In genomic region chr16:47492036-47492427, GRCh38 we compare ENCODE assay signal across 18 cellular contexts. TPM values are rescaled to one million over a fixed set of nuclear protein-coding genes. Genes with fewer than 3 reads are reported as not detected.
DNase-seq lines count a peak whose midpoint lies in the region; ATAC-seq and TF ChIP-seq lines count a peak whose summit lies in the region.
"Had no signal": no experiment of that assay in that cellular context is flagged by ENCODE, and none has a peak within 500 bp of the region (broad histone marks: within the 10 kb centered on the region; RNA-seq: fewer than 3 reads in every experiment).

No MANE protein-coding gene starts in this region.

- H3K27ac ChIP-seq in heart right ventricle = peak overlapping the region in 9 of 10 donors; percentile 44 to 90 (median 81)
- peak overlapping the region in 3 of 4 donors; percentile 58 to 84 (median 76) for H3K27ac ChIP-seq in Peyer's patch
- peak overlapping the region; percentile 68 for H3K27ac ChIP-seq in neutrophil
- H3K27ac ChIP-seq in upper lobe of left lung = peak overlapping the region in 3 of 4 donors; percentile 48 to 87 (median 82)
- H3K27ac ChIP-seq: A549, cardiac muscle cell, neural progenitor cell had no signal

- 65 to 72% methylated on average over 1 of the region's 1 CpG for WGBS in heart right ventricle, 2 donors
- WGBS in upper lobe of left lung, 2 donors = 55 to 56% methylated on average over 1 of the region's 1 CpG

- TF ChIP-seq CTCF in heart right ventricle (IDR thresholded peaks at IDR 0.05) (no peak), Peyer's patch (IDR thresholded peaks at IDR 0.05) (no peak), neutrophil (IDR thresholded peaks at IDR 0.05) (no peak), upper lobe of left lung (IDR thresholded peaks at IDR 0.05) (no peak)

- ATAC-seq in heart right ventricle = no peak
- no peak for ATAC-seq in left cardiac atrium
- ATAC-seq in upper lobe of left lung (ENCODE audit: low FRiP score in 2 of 2) = no peak
- ATAC-seq: A549, Panc1 had no signal

- no peak for TF ChIP-seq EP300 in upper lobe of left lung (IDR thresholded peaks at IDR 0.05)

- peaks cover 0 to 32% (median 0%) of the 10 kb centered on the region in 9 donors for H3K36me3 ChIP-seq in heart right ventricle
- H3K36me3 ChIP-seq in Peyer's patch = no peaks in the 10 kb centered on the region
- no peaks in the 10 kb centered on the region for H3K36me3 ChIP-seq in neutrophil
- H3K36me3 ChIP-seq in upper lobe of left lung = no peaks in the 10 kb centered on the region
- H3K36me3 ChIP-seq: cardiac muscle cell had no signal

- no peaks in the 10 kb centered on the region for H3K27me3 ChIP-seq in heart right ventricle
- no peaks in the 10 kb centered on the region for H3K27me3 ChIP-seq in Peyer's patch
- H3K27me3 ChIP-seq in neutrophil = no peaks in the 10 kb centered on the region
- no peaks in the 10 kb centered on the region for H3K27me3 ChIP-seq in upper lobe of left lung
- H3K27me3 ChIP-seq: cardiac muscle cell, neural progenitor cell had no signal

- H3K9me3 ChIP-seq in heart right ventricle = peaks cover 0 to 50% (median 20%) of the 10 kb centered on the region in 11 donors
- H3K9me3 ChIP-seq in Peyer's patch = no peaks in the 10 kb centered on the region
- peaks cover 16% of the 10 kb centered on the region for H3K9me3 ChIP-seq in neutrophil
- peaks cover 9 to 27% (median 19%) of the 10 kb centered on the region in 4 donors for H3K9me3 ChIP-seq in upper lobe of left lung

- H3K4me1 ChIP-seq in heart right ventricle (peaks cover 6 to 44% (median 33%) of the 10 kb centered on the region in 9 donors), Peyer's patch (peaks cover 0 to 16% (median 7%) of the 10 kb centered on the region in 4 donors), neutrophil (ENCODE audit: control insufficient read depth in 1 of 2, insufficient read depth in 1 of 2, low read depth in 1 of 2, low read length in 1 of 2) (peaks cover 14 to 16% of the 10 kb centered on the region in 2 experiments), upper lobe of left lung (peaks cover 9 to 21% (median 20%) of the 10 kb centered on the region in 4 donors)

- DNase-seq in heart right ventricle = no peak
- DNase-seq in left cardiac atrium = no peak
- no peak for DNase-seq in Peyer's patch
- DNase-seq in upper lobe of left lung = no peak
- DNase-seq in NCI-H2227 (lab: John Stamatoyannopoulos, UW; ENCODE audit: unreplicated experiment) = no peak
- DNase-seq in NCI-H1105 (lab: John Stamatoyannopoulos, UW) = no peak
- no peak for DNase-seq in stimulated activated naive CD4-positive, alpha-beta T cell (lab: John Stamatoyannopoulos, UW)
- DNase-seq: activated CD4-positive, alpha-beta T cell treated with anti-CD3 and anti-CD28 coated beads for 1 hour; activated naive CD8-positive, alpha-beta T cell treated with anti-CD3 and anti-CD28 coated beads, Interleukin-2, amount 10 ng/mL, durations not matched to agents 7 days and 5 days; activated T-cell treated with anti-CD3 and anti-CD28 coated beads for 4 hours; mesendoderm; NCI-H1930; NCI-H524 treated with DMSO at 0.1 percent for 48 hours had no signal

- TF ChIP-seq POLR2A in Peyer's patch (IDR thresholded peaks at IDR 0.05) (no peak), upper lobe of left lung (IDR thresholded peaks at IDR 0.05) (no peak)

- intact Hi-C loops in heart right ventricle (cut with DNase I) = loop anchor here in 1 of 10 donors (2.0 kb wide), 1 partner anchor 31 kb away; the partner anchor contains the start of genes ITFG1 and PHKB
- intact Hi-C loops in left cardiac atrium (cut with DNase I) = no loop called here

- no peak overlapping the region for H3K4me3 ChIP-seq in heart right ventricle
- H3K4me3 ChIP-seq in Peyer's patch = peak overlapping the region in 1 of 4 donors; percentile 8
- no peak overlapping the region for H3K4me3 ChIP-seq in neutrophil (ENCODE audit: low read depth in 1 of 2, low read length in 1 of 2)
- H3K4me3 ChIP-seq in upper lobe of left lung = no peak overlapping the region
- H3K4me3 ChIP-seq: A549, cardiac muscle cell, neural progenitor cell had no signal

RNA-seq across cellular contexts. Expression of gene PHKB, which starts 30.9 kb away (rescaled TPM):
- total RNA-seq in heart right ventricle (10 to 100 TPM; 61.2 to 76.6 (median 64.5) TPM), left cardiac atrium (10 to 100 TPM; 47.7 to 53.5 TPM), Peyer's patch (100 to 1,000 TPM; 124 to 180 (median 142) TPM), upper lobe of left lung (100 to 1,000 TPM in 2 of 6 donors, 10 to 100 TPM in 4; 63.0 to 135 (median 78.5) TPM)
- polyA plus RNA-seq in heart right ventricle = 10 to 100 TPM; 16.9 to 20.0 TPM

RNA-seq across cellular contexts. Expression of gene ITFG1, which starts 31.2 kb away (rescaled TPM):
- total RNA-seq in heart right ventricle (10 to 100 TPM; 64.2 to 94.5 (median 75.4) TPM), left cardiac atrium (10 to 100 TPM; 50.2 to 53.2 TPM), Peyer's patch (10 to 100 TPM; 36.3 to 67.6 (median 56.1) TPM), upper lobe of left lung (10 to 100 TPM; 23.7 to 58.1 (median 43.6) TPM)
- 10 to 100 TPM; 10.1 to 28.1 TPM for polyA plus RNA-seq in heart right ventricle
